In genomic region chr6:113855500-113856010, GRCh38 we compare ENCODE assay signal across 9 cellular contexts. TPM values are rescaled to one million over a fixed set of nuclear protein-coding genes. Genes with fewer than 3 reads are reported as not detected.
A peak's percentile ranks its signal among the peaks of the same experiment; 100 is the strongest.
DNase-seq lines count a peak whose midpoint lies in the region; ATAC-seq and TF ChIP-seq lines count a peak whose summit lies in the region.
"Had no signal": no experiment of that assay in that cellular context is flagged by ENCODE, and none has a peak within 500 bp of the region (broad histone marks: within the 10 kb centered on the region; RNA-seq: fewer than 3 reads in every experiment).

No MANE protein-coding gene starts in this region.

- H3K9me3 ChIP-seq in upper lobe of left lung, result no peaks in the 10 kb centered on the region

- 3 to 4% methylated on average over 17 of the region's 17 CpGs for WGBS in upper lobe of left lung, 2 donors

- TF ChIP-seq CTCF in upper lobe of left lung (IDR thresholded peaks at IDR 0.05), result no peak

- H3K4me1 ChIP-seq in upper lobe of left lung, result peaks cover 0 to 49% (median 11%) of the 10 kb centered on the region in 4 donors

- no peaks in the 10 kb centered on the region for H3K27me3 ChIP-seq in upper lobe of left lung

- peak overlapping the region; percentile 86 to 96 (median 92) for H3K27ac ChIP-seq in upper lobe of left lung

- no peaks in the 10 kb centered on the region for H3K36me3 ChIP-seq in upper lobe of left lung

- H3K4me3 ChIP-seq in upper lobe of left lung, result peak overlapping the region; percentile 23 to 77 (median 56)

- no peak for TF ChIP-seq POLR2A in upper lobe of left lung (IDR thresholded peaks at IDR 0.05)

- no peak for ATAC-seq in upper lobe of left lung (ENCODE audit: low FRiP score in 2 of 2)

- no peak for TF ChIP-seq EP300 in upper lobe of left lung (IDR thresholded peaks at IDR 0.05)

- DNase-seq in NCI-H1417 (lab: John Stamatoyannopoulos, UW), result peak in 2 of 3 experiments; percentile 63 to 84
- no peak for DNase-seq in NCI-H1417 treated with DMSO at 0.1 percent for 48 hours (lab: John Stamatoyannopoulos, UW)
- peak; percentile 86 for DNase-seq in NCI-H748 (lab: John Stamatoyannopoulos, UW; ENCODE audit: unreplicated experiment)
- peak; percentile 43 for DNase-seq in dedifferentiated amniotic fluid mesenchymal stem cell (ENCODE audit: extremely low spot score)
- DNase-seq in lung microvascular endothelial cell (ENCODE audit: low read depth in 2 of 2), result peak; percentile 40 to 65
- DNase-seq in upper lobe of left lung, result peak in 1 of 2 donors; percentile 74
- DNase-seq in activated CD4-positive, CD25-positive, alpha-beta regulatory T cell (lab: John Stamatoyannopoulos, UW), result no peak
- DNase-seq in kidney tubule cell (ENCODE audit: low spot score), result no peak
- DNase-seq: DND-41 had no signal

RNA-seq across cellular contexts. Expression of gene MARCKS, which starts 1.6 kb away (rescaled TPM):
- total RNA-seq in lung microvascular endothelial cell (187 and 258 TPM in 2 replicates), upper lobe of left lung (10 to 100 TPM; 26.3 to 85.8 (median 42.2) TPM)

Comparison
In these comparisons a context has a peak if more than half of its experiments do, and no peak if none do; other contexts are left out.
1. DNase-seq: peak in NCI-H1417 (2 of 3), NCI-H748 (single experiment), dedifferentiated amniotic fluid mesenchymal stem cell (single experiment) and lung microvascular endothelial cell (2 of 2); none in NCI-H1417 treated with DMSO at 0.1 percent for 48 hours (single experiment), activated CD4-positive, CD25-positive, alpha-beta regulatory T cell (0 of 4) and kidney tubule cell (single experiment).